In the genomic region with DNA sequence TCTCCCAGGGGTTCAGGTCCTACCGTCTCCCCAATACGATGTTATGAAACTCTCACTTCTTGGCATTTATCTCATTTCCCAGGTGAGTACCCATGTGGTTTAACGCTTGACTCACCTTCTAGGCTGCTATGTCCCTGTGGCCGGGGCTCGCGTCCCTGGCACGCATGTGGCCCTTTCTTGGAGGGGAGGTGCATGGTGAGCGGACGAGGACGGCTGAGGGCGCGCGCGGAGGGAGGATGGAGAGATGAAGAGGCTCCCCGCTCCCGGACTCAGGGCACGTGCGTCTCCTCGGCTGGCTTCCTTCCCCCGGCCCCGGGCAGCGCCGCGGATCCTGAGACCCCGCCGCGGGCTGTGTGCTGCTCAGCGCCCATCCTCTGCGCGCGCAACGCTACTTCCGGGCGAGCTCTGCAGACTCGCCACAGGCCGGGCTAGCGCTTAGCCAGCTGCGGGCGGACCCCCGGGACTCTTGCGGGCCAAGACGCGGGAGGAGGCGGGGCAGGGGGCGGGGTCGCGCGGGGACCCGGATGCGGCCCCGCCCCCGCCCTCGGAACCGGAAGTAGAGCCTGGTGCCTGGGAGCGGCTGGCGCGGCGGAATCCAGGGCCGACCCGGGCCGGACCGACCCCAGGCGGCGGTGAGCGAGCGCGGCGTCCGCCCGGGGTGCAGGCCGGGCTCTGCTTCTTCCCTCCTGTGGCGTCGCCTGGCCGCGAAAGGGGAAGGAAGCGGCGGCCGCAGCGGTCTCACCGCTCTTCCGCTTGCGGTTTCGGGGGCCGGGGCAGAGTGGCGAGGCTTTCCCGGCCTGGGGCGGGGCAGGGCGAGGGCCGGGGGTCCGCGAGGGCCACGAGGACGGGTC, we compare ENCODE assay signal across 8 cellular contexts. TPM values are rescaled to one million over a fixed set of nuclear protein-coding genes. Genes with fewer than 3 reads are reported as not detected.
DNase-seq lines count a peak whose midpoint lies in the region; ATAC-seq and TF ChIP-seq lines count a peak whose summit lies in the region.

A gene (plus strand): TSS at position 547 of the 851 bp plus-strand sequence. CDS start 8,769 bp downstream, outside the sequence.

- H3K36me3 ChIP-seq in BJ (ENCODE audit: control insufficient read depth, insufficient read depth, low read length), result peaks cover 1% of the 10 kb centered on the region
- no peaks in the 10 kb centered on the region for H3K36me3 ChIP-seq in suprapubic skin

- peak within 1 kb of the TSS; percentile 84 for H3K27ac ChIP-seq in suprapubic skin

- H3K27me3 Mint-ChIP-seq in activated naive CD8-positive, alpha-beta T cell, result peaks cover 21% of the 10 kb centered on the region

- H3K9me3 Mint-ChIP-seq in activated naive CD8-positive, alpha-beta T cell (ENCODE audit: low read depth), result no peaks in the 10 kb centered on the region

- peak within 1 kb of the TSS; percentile 84 for H3K27ac Mint-ChIP-seq in activated naive CD8-positive, alpha-beta T cell

- peaks cover 7% of the 10 kb centered on the region for H3K36me3 Mint-ChIP-seq in activated naive CD8-positive, alpha-beta T cell

- peaks cover 21% of the 10 kb centered on the region for H3K4me1 Mint-ChIP-seq in activated naive CD8-positive, alpha-beta T cell (ENCODE audit: low read depth)

- TF ChIP-seq EP300 in suprapubic skin (IDR thresholded peaks at IDR 0.05), result no peak

- TF ChIP-seq POLR2A in suprapubic skin (IDR thresholded peaks at IDR 0.05), result peak in 1 of 2 donors; percentile 48

- H3K4me3 ChIP-seq in BJ (ENCODE audit: low read depth, low read length) (peak within 1 kb of the TSS; percentile 97), suprapubic skin (peak within 1 kb of the TSS; percentile 73)

- H3K4me1 ChIP-seq in suprapubic skin, result peaks cover 43% of the 10 kb centered on the region

- H3K9me3 ChIP-seq in suprapubic skin, result no peaks in the 10 kb centered on the region

- ATAC-seq in GM21390 (IDR thresholded peaks at IDR 0.05; ENCODE audit: unreplicated experiment), result peak; percentile 41

- H3K4me3 Mint-ChIP-seq in activated naive CD8-positive, alpha-beta T cell, result peak within 1 kb of the TSS; percentile 93

- 2% methylated on average over 11 of the region's 93 CpGs for WGBS in suprapubic skin

- CTCF ChIA-PET in BJ (lab: Yijun Ruan, JAX), result interaction anchor here (1.0 kb wide), 1 partner anchor 117 kb away, joined by 4 read pairs; no protein-coding TSS in a partner anchor

- POLR2A ChIA-PET in BJ (lab: Charles Lee), result no interaction called here

- DNase-seq in BJ (ENCODE audit: low read depth), result peak; percentile 35
- DNase-seq in NCI-H1048 (lab: John Stamatoyannopoulos, UW), result peak; percentile 58
- peak; percentile 65 for DNase-seq in SKM-1 treated with dmso at 0.1 percent for 144 hours (lab: John Stamatoyannopoulos, UW; ENCODE audit: unreplicated experiment)
- DNase-seq in globus pallidus (ENCODE audit: low spot score), result peak; percentile 77
- DNase-seq in non-pigmented ciliary epithelial cell (ENCODE audit: low read depth), result peak; percentile 6
- peak; percentile 90 to 92 for DNase-seq in suprapubic skin (ENCODE audit: low spot score in 2 of 2)

- TF ChIP-seq CTCF in BJ (IDR thresholded peaks at IDR 0.05; ENCODE audit: insufficient read depth, low read depth, low read length) (no peak), suprapubic skin (IDR thresholded peaks at IDR 0.05) (no peak)

- H3K27me3 ChIP-seq in BJ (ENCODE audit: control insufficient read depth, insufficient read depth, low read length) (no peaks in the 10 kb centered on the region), suprapubic skin (no peaks in the 10 kb centered on the region)

RNA-seq across cellular contexts. Expression of the gene that starts here (rescaled TPM):
- 166 and 169 TPM in 2 replicates for polyA plus RNA-seq in BJ (2011; rRNA removed)
- polyA minus RNA-seq in BJ (2011; rRNA and poly(A)+ RNA removed), result 144 and 167 TPM in 2 replicates
- 100 to 1,000 TPM; 179 to 458 (median 200) TPM for total RNA-seq in suprapubic skin

Comparison
In these comparisons a context has a peak if more than half of its experiments do, and no peak if none do; other contexts are left out.
1. Peak in every context shown above with its lines: DNase-seq, ATAC-seq, H3K4me3 ChIP-seq and H3K27ac ChIP-seq.
2. DNase-seq: peak in every context shown above with its lines; median percentile 91 in suprapubic skin; 77 in globus pallidus; 65 in SKM-1 treated with dmso at 0.1 percent for 144 hours; 58 in NCI-H1048; 35 in BJ; 6 in non-pigmented ciliary epithelial cell.